In genomic region chr2:168633200-168633599, GRCh38 we compare ENCODE assay signal across 11 cellular contexts.
A peak's percentile ranks its signal among the peaks of the same experiment; 100 is the strongest.
DNase-seq lines count a peak whose midpoint lies in the region; ATAC-seq and TF ChIP-seq lines count a peak whose summit lies in the region.
"Had no signal": no experiment of that assay in that cellular context is flagged by ENCODE, and none has a peak within 500 bp of the region (broad histone marks: within the 10 kb centered on the region; RNA-seq: fewer than 3 reads in every experiment).

No MANE protein-coding gene starts in this region.

- ATAC-seq in lung (ENCODE audit: insufficient read depth, low FRiP score) (peak; percentile 48), GM18870 (IDR thresholded peaks at IDR 0.05; ENCODE audit: unreplicated experiment) (no peak), HG02840 (IDR thresholded peaks at IDR 0.05; ENCODE audit: low FRiP score, unreplicated experiment) (no peak), GM18907 (IDR thresholded peaks at IDR 0.05; ENCODE audit: unreplicated experiment) (no peak)

- no peak for TF ChIP-seq EP300 in esophagus muscularis mucosa (IDR thresholded peaks at IDR 0.05)

- no peaks in the 10 kb centered on the region for H3K9me3 ChIP-seq in esophagus muscularis mucosa
- H3K9me3 ChIP-seq in lung (ENCODE audit: control insufficient read depth in 2 of 2, insufficient read depth in 1 of 2, low read length in 1 of 2) = no peaks in the 10 kb centered on the region
- no peaks in the 10 kb centered on the region for H3K9me3 ChIP-seq in stomach smooth muscle (ENCODE audit: control insufficient read depth in 2 of 2, low read length in 2 of 2)

- TF ChIP-seq POLR2A in esophagus muscularis mucosa (IDR thresholded peaks at IDR 0.05; ENCODE audit: low read depth) = no peak

- intact Hi-C loops in esophagus muscularis mucosa (cut with DNase I) = loop anchor here (5.0 to 10.0 kb wide), 2 partner anchors 48 to 106 kb away; no protein-coding TSS in a partner anchor

- TF ChIP-seq CTCF in esophagus muscularis mucosa (IDR thresholded peaks at IDR 0.05) (no peak), lung (IDR thresholded peaks at IDR 0.05; ENCODE audit: control extremely low read depth, extremely low read depth) (no peak)

- H3K27me3 ChIP-seq in esophagus muscularis mucosa = no peaks in the 10 kb centered on the region
- no peaks in the 10 kb centered on the region for H3K27me3 ChIP-seq in lung (ENCODE audit: control insufficient read depth, insufficient read depth)
- H3K27me3 ChIP-seq in stomach smooth muscle (ENCODE audit: control insufficient read depth in 1 of 2, insufficient read depth in 2 of 2, low read length in 2 of 2) = no peaks in the 10 kb centered on the region

- H3K9ac ChIP-seq in stomach smooth muscle (ENCODE audit: low read length in 2 of 2) = peak overlapping the region in 1 of 2 donors; percentile 11

- H3K4me3 ChIP-seq in esophagus muscularis mucosa = no peak overlapping the region
- H3K4me3 ChIP-seq in lung = no peak overlapping the region
- no peak overlapping the region for H3K4me3 ChIP-seq in stomach smooth muscle (ENCODE audit: low read length in 2 of 2)

- H3K4me1 ChIP-seq in esophagus muscularis mucosa (peaks cover 37 to 64% (median 50%) of the 10 kb centered on the region in 4 donors), lung (ENCODE audit: control insufficient read depth in 2 of 2, insufficient read depth in 2 of 2, low read length in 2 of 2) (peaks cover 4 to 15% of the 10 kb centered on the region in 2 donors), stomach smooth muscle (ENCODE audit: control insufficient read depth, insufficient read depth, low read length) (peaks cover 26% of the 10 kb centered on the region)

- WGBS in esophagus muscularis mucosa = 28% methylated on average over 1 of the region's 1 CpG
- WGBS in lung, 2 donors = 68 to 82% methylated on average over 1 of the region's 1 CpG

- peak; percentile 52 for DNase-seq in OCI-M1 (lab: John Stamatoyannopoulos, UW)
- no peak for DNase-seq in esophagus muscularis mucosa (ENCODE audit: extremely low spot score)
- DNase-seq in lung (ENCODE audit: low spot score) = no peak
- no peak for DNase-seq in COLO829 (ENCODE audit: low spot score)
- DNase-seq: activated T-cell treated with anti-CD3 and anti-CD28 coated beads, Interleukin-2, amount 50 U/mL, for 48 hours; NCI-H1436; stimulated activated naive CD4-positive, alpha-beta T cell had no signal

- H3K36me3 ChIP-seq in esophagus muscularis mucosa (no peaks in the 10 kb centered on the region), lung (ENCODE audit: control insufficient read depth in 2 of 2, insufficient read depth in 2 of 2, low read length in 2 of 2) (no peaks in the 10 kb centered on the region), stomach smooth muscle (ENCODE audit: control insufficient read depth in 2 of 2, insufficient read depth in 2 of 2, low read length in 2 of 2) (no peaks in the 10 kb centered on the region)

- H3K27ac ChIP-seq in esophagus muscularis mucosa (replicated peaks in 1 of 4) = peak overlapping the region; percentile 78 to 86 (median 82)
- H3K27ac ChIP-seq in lung (ENCODE audit: low read depth in 1 of 2, low read length in 1 of 2) = peak overlapping the region in 1 of 2 donors; percentile 81
- H3K27ac ChIP-seq in stomach smooth muscle (ENCODE audit: low read length) = peak overlapping the region; percentile 84
